ENCODE assay signal across 9 cellular contexts in genomic region chr19:29527500-29528328, GRCh38. TPM values are rescaled to one million over a fixed set of nuclear protein-coding genes. Genes with fewer than 3 reads are reported as not detected.
DNase-seq lines count a peak whose midpoint lies in the region; ATAC-seq lines count a peak whose summit lies in the region.
"Had no signal": no experiment of that assay in that cellular context is flagged by ENCODE, and none has a peak within 500 bp of the region (broad histone marks: within the 10 kb centered on the region; RNA-seq: fewer than 3 reads in every experiment).

No MANE protein-coding gene starts in this region.

- H3K4me3 Mint-ChIP-seq in activated T-cell treated with anti-CD3 and anti-CD28 coated beads, Interleukin-2, amount 50 U/mL, for 4 hours, result peak overlapping the region; percentile 59
- peak overlapping the region; percentile 66 to 84 for H3K4me3 Mint-ChIP-seq in activated T-cell treated with anti-CD3 and anti-CD28 coated beads, Interleukin-2, amount 50 U/mL, for 72 hours

- no peaks in the 10 kb centered on the region for H3K36me3 Mint-ChIP-seq in activated T-cell treated with anti-CD3 and anti-CD28 coated beads, Interleukin-2, amount 50 U/mL, for 4 hours (ENCODE audit: insufficient read depth)
- peaks cover 1 to 6% of the 10 kb centered on the region in 2 donors for H3K36me3 Mint-ChIP-seq in activated T-cell treated with anti-CD3 and anti-CD28 coated beads, Interleukin-2, amount 50 U/mL, for 72 hours (ENCODE audit: insufficient read depth in 2 of 2)

- ATAC-seq in activated T-cell treated with anti-CD3 and anti-CD28 coated beads, Interleukin-2, amount 50 U/mL, for 4 hours, result no peak
- ATAC-seq in activated T-cell treated with anti-CD3 and anti-CD28 coated beads, Interleukin-2, amount 50 U/mL, for 72 hours (replicated peaks in 1 of 2), result peak in 1 of 2 donors; percentile 2
- ATAC-seq in HG02798 (IDR thresholded peaks at IDR 0.05; ENCODE audit: poor library complexity, unreplicated experiment) (no peak), HG03108 (IDR thresholded peaks at IDR 0.05; ENCODE audit: unreplicated experiment) (no peak)

- H3K27me3 Mint-ChIP-seq in activated T-cell treated with anti-CD3 and anti-CD28 coated beads, Interleukin-2, amount 50 U/mL, for 4 hours (ENCODE audit: low read depth), result peaks cover 71% of the 10 kb centered on the region
- H3K27me3 Mint-ChIP-seq in activated T-cell treated with anti-CD3 and anti-CD28 coated beads, Interleukin-2, amount 50 U/mL, for 72 hours (ENCODE audit: low read depth), result peaks cover 68% of the 10 kb centered on the region

- no peak overlapping the region for H3K27ac Mint-ChIP-seq in activated T-cell treated with anti-CD3 and anti-CD28 coated beads, Interleukin-2, amount 50 U/mL, for 72 hours

- peaks cover 31% of the 10 kb centered on the region for H3K4me1 Mint-ChIP-seq in activated T-cell treated with anti-CD3 and anti-CD28 coated beads, Interleukin-2, amount 50 U/mL, for 4 hours (ENCODE audit: low read depth)
- H3K4me1 Mint-ChIP-seq in activated T-cell treated with anti-CD3 and anti-CD28 coated beads, Interleukin-2, amount 50 U/mL, for 72 hours (ENCODE audit: low read depth), result peaks cover 24% of the 10 kb centered on the region

- H3K9me3 Mint-ChIP-seq in activated T-cell treated with anti-CD3 and anti-CD28 coated beads, Interleukin-2, amount 50 U/mL, for 4 hours, result no peaks in the 10 kb centered on the region
- no peaks in the 10 kb centered on the region for H3K9me3 Mint-ChIP-seq in activated T-cell treated with anti-CD3 and anti-CD28 coated beads, Interleukin-2, amount 50 U/mL, for 72 hours

- H3K27ac ChIP-seq in layer of hippocampus (ENCODE audit: low read depth, low read length) (peak overlapping the region; percentile 57), substantia nigra (ENCODE audit: low read depth, low read length, poor library complexity, severe bottlenecking) (peak overlapping the region; percentile 39)

- peaks cover 9% of the 10 kb centered on the region for H3K27me3 ChIP-seq in layer of hippocampus (ENCODE audit: control insufficient read depth, insufficient read depth, low read length)

- DNase-seq in activated T-cell treated with anti-CD3 and anti-CD28 coated beads, Interleukin-2, amount 50 U/mL, for 4 hours, result no peak
- DNase-seq in activated T-cell treated with anti-CD3 and anti-CD28 coated beads for 4 hours (no peak), substantia nigra (lab: John Stamatoyannopoulos, UW) (peak in 2 of 49 donors; percentile 31 to 61), SIG-M5 (lab: John Stamatoyannopoulos, UW) (no peak)
- DNase-seq in activated T-cell treated with anti-CD3 and anti-CD28 coated beads, Interleukin-2, amount 50 U/mL, for 72 hours, result no peak

RNA-seq across cellular contexts. Expression of gene VSTM2B, which starts 1.9 kb away (rescaled TPM):
- total RNA-seq in activated T-cell treated with anti-CD3 and anti-CD28 coated beads, Interleukin-2, amount 50 U/mL, for 4 hours, result not detected
- not detected for total RNA-seq in activated T-cell treated with anti-CD3 and anti-CD28 coated beads, Interleukin-2, amount 50 U/mL, for 72 hours
- total RNA-seq: NCI-H460 had no signal
